20 cellular contexts compared by ENCODE assay signal in the genomic region with DNA sequence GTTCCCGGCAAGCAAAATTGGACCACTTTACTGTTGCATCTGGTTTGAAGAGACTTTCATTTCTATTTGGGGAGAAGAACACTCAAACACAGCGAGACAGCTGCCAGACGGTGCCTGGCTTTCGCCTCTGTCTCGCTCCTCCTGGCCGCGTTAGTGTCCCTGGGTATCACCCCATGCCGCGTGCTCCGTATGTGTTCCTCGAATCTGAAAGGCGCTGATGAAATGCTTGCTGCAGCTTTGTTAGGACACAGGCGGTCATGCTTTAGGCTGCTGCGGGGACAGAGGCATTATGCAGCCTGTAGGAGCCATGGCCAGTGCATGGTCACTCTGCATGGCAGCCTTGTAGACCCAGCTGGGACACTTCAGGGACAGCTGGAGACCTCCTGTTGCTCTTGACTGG. TPM values are rescaled to one million over a fixed set of nuclear protein-coding genes. Genes with fewer than 3 reads are reported as not detected.
DNase-seq lines count a peak whose midpoint lies in the region; ATAC-seq, FAIRE-seq and TF ChIP-seq lines count a peak whose summit lies in the region.
"Had no signal": no experiment of that assay in that cellular context is flagged by ENCODE, and none has a peak within 500 bp of the region (broad histone marks: within the 10 kb centered on the region; RNA-seq: fewer than 3 reads in every experiment).

No MANE protein-coding gene starts in this region.

- no peak overlapping the region for H3K9ac ChIP-seq in HepG2 (ENCODE audit: insufficient read depth, low read depth, low read length)
- H3K9ac ChIP-seq: GM23248 had no signal

- H3K4me1 Mint-ChIP-seq in T-helper 17 cell (peaks cover 49% of the 10 kb centered on the region), type B pancreatic cell (ENCODE audit: unreplicated experiment) (peaks cover 22% of the 10 kb centered on the region)

- peak overlapping the region; percentile 87 for H3K4me3 Mint-ChIP-seq in T-helper 17 cell
- H3K4me3 Mint-ChIP-seq in type B pancreatic cell, result no peak overlapping the region
- H3K4me3 Mint-ChIP-seq: IgD-negative memory B cell had no signal

- no peak for TF ChIP-seq RAD21 in HepG2 (CRISPR knock-in tag; IDR thresholded peaks at IDR 0.05)

- no peak for FAIRE-seq in HepG2 (lab: Jason Lieb, UNC)
- FAIRE-seq: endothelial cell of umbilical vein, GM12878 had no signal

- no peak overlapping the region for H3K4me3 ChIP-seq in HepG2 (replicated peaks in 1 of 3; ENCODE audit: insufficient read depth in 1 of 3, low read depth in 2 of 3, low read length in 3 of 3)
- H3K4me3 ChIP-seq: adrenal gland, breast epithelium, GM12878, GM23248, hepatocyte, right lobe of liver had no signal

- H3K36me3 ChIP-seq in HepG2 (replicated peaks in 1 of 2; ENCODE audit: control insufficient read depth in 1 of 2, insufficient read depth in 2 of 2, low read length in 2 of 2), result no peaks in the 10 kb centered on the region
- H3K36me3 ChIP-seq: adrenal gland, breast epithelium, right lobe of liver had no signal

- peaks cover 41% of the 10 kb centered on the region for H3K4me1 ChIP-seq in HepG2 (ENCODE audit: insufficient read depth, low read length)

- no TSS peak for BruUV-seq in HepG2 (replicated peaks; lab: Mats Ljungman, UMichigan)

- in situ Hi-C loops in HepG2 (cut with HindIII; ENCODE audit: extremely low pct_ligation_motif_present, low pct_unique_long_range_greater_than_20kb), result no loop called here

- H3K79me2 ChIP-seq in HepG2 (ENCODE audit: insufficient read depth, low read length), result peaks cover 3% of the 10 kb centered on the region

- H3K27me3 Mint-ChIP-seq in T-helper 17 cell, result no peaks in the 10 kb centered on the region
- peaks cover 25% of the 10 kb centered on the region for H3K27me3 Mint-ChIP-seq in type B pancreatic cell

- no peak overlapping the region for H3K4me2 ChIP-seq in HepG2 (ENCODE audit: low read depth, low read length)
- H3K4me2 ChIP-seq: hepatocyte had no signal

- no peak for TF ChIP-seq POLR2A in HepG2 (IDR thresholded peaks at IDR 0.05; ENCODE audit: insufficient read depth in 1 of 2, low read depth in 2 of 2, low read length in 2 of 2)

- no peak overlapping the region for H2AFZ ChIP-seq in HepG2 (ENCODE audit: low read length)
- H2AFZ ChIP-seq: GM23248, hepatocyte had no signal

- TF ChIP-seq CTCF in type B pancreatic cell (conservative IDR thresholded peaks at IDR 0.05) (no peak), HepG2 (CRISPR knock-in tag; IDR thresholded peaks at IDR 0.05) (no peak)

- H3K9me3 ChIP-seq in T-helper 17 cell (ENCODE audit: control insufficient read depth, low read length, poor library complexity, severe bottlenecking) (no peaks in the 10 kb centered on the region), HepG2 (ENCODE audit: low read length) (no peaks in the 10 kb centered on the region)
- H3K9me3 ChIP-seq: adrenal gland, breast epithelium, right lobe of liver had no signal

- ATAC-seq in T-helper 17 cell, result no peak
- ATAC-seq in left cardiac atrium, result peak; percentile 35 to 45
- no peak for ATAC-seq in HepG2
- ATAC-seq: GM12878 had no signal

- H3K36me3 Mint-ChIP-seq in T-helper 17 cell (ENCODE audit: low read depth), result no peaks in the 10 kb centered on the region
- H3K36me3 Mint-ChIP-seq in type B pancreatic cell, result no peaks in the 10 kb centered on the region

- intact Hi-C loops in left cardiac atrium (cut with DNase I), result no loop called here
- intact Hi-C loops in HepG2 (cut with micrococcal nuclease; ENCODE audit: unreplicated experiment), result no loop called here

- 0 out of 2 replicates have a peak, but pooled peaks cover 4% of the 10 kb centered on the region for H4K20me1 ChIP-seq in HepG2 (ENCODE audit: insufficient read depth, low read length)

- TF ChIP-seq EP300 in HepG2 (IDR thresholded peaks at IDR 0.05; ENCODE audit: low read depth in 2 of 2, low read length in 2 of 2), result no peak
- TF ChIP-seq EP300 in HepG2 (CRISPR knock-in tag; IDR thresholded peaks at IDR 0.05; ENCODE audit: borderline replicate concordance), result no peak

- POLR2A ChIA-PET in HepG2 (lab: Yijun Ruan, JAX), result no interaction called here

- H3K27ac Mint-ChIP-seq in T-helper 17 cell (peak overlapping the region; percentile 99), type B pancreatic cell (no peak overlapping the region)

- no peaks in the 10 kb centered on the region for H3K27me3 ChIP-seq in HepG2 (ENCODE audit: control insufficient read depth in 1 of 2, insufficient read depth in 2 of 2, low read length in 2 of 2)
- H3K27me3 ChIP-seq: adrenal gland, breast epithelium, hepatocyte, right lobe of liver had no signal

- H3K27ac ChIP-seq in HepG2 (ENCODE audit: extremely low read length, insufficient read depth, low read length), result no peak overlapping the region
- H3K27ac ChIP-seq: GM23248, hepatocyte, right lobe of liver had no signal

- 99% methylated on average over 14 of the region's 14 CpGs for WGBS in HepG2 (ENCODE audit: low lambda C conversion rate)

- DNase-seq in activated T-cell treated with anti-CD3 and anti-CD28 coated beads, Interleukin-2, amount 50 U/mL, for 48 hours, result peak; percentile 14 to 16
- DNase-seq in activated T-cell treated with anti-CD3 and anti-CD28 coated beads, Interleukin-2, amount 50 U/mL, for 1 hour, result no peak
- DNase-seq in T-helper 17 cell (no peak), left cardiac atrium (peak; percentile 64), type B pancreatic cell (ENCODE audit: extremely low spot score, unreplicated experiment) (peak; percentile 50), HepG2 (ENCODE audit: low spot score) (no peak), NCI-H128 (lab: John Stamatoyannopoulos, UW; ENCODE audit: unreplicated experiment) (no peak), Kasumi-1 (lab: John Stamatoyannopoulos, UW) (no peak)
- DNase-seq: CD8-positive, alpha-beta memory T cell; GM23248; MM.1S; NCI-H1694; NCI-H774; right lobe of liver had no signal

- CTCF ChIA-PET in HepG2 (lab: Yijun Ruan, JAX; ENCODE audit: low intra/inter-chr PET ratio, low total read pairs), result no interaction called here

- H3K9me3 Mint-ChIP-seq in type B pancreatic cell, result no peaks in the 10 kb centered on the region
- H3K9me3 Mint-ChIP-seq: CD8-positive, alpha-beta memory T cell; IgD-negative memory B cell had no signal

TF ChIP-seq in HepG2, 621 proteins besides CTCF, POLR2A, EP300 and RAD21 (continues in another document):
- TF ChIP-seq, protein P1, sequence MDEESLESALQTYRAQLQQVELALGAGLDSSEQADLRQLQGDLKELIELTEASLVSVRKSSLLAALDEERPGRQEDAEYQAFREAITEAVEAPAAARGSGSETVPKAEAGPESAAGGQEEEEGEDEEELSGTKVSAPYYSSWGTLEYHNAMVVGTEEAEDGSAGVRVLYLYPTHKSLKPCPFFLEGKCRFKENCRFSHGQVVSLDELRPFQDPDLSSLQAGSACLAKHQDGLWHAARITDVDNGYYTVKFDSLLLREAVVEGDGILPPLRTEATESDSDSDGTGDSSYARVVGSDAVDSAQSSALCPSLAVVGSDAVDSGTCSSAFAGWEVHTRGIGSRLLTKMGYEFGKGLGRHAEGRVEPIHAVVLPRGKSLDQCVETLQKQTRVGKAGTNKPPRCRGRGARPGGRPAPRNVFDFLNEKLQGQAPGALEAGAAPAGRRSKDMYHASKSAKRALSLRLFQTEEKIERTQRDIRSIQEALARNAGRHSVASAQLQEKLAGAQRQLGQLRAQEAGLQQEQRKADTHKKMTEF (CRISPR knock-in tag; IDR thresholded peaks at IDR 0.05), result no peak
- TF ChIP-seq SETDB1 (CRISPR knock-in tag; IDR thresholded peaks at IDR 0.05; ENCODE audit: borderline replicate concordance) (no peak), HCFC1 (IDR thresholded peaks at IDR 0.05; ENCODE audit: low read depth, low read length) (no peak)
- TF ChIP-seq, protein P2, sequence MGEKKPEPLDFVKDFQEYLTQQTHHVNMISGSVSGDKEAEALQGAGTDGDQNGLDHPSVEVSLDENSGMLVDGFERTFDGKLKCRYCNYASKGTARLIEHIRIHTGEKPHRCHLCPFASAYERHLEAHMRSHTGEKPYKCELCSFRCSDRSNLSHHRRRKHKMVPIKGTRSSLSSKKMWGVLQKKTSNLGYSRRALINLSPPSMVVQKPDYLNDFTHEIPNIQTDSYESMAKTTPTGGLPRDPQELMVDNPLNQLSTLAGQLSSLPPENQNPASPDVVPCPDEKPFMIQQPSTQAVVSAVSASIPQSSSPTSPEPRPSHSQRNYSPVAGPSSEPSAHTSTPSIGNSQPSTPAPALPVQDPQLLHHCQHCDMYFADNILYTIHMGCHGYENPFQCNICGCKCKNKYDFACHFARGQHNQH (CRISPR knock-in tag; IDR thresholded peaks at IDR 0.05), result no peak

RNA-seq across cellular contexts. Expression of a gene that starts 53.9 kb away (rescaled TPM):
- 100 to 1,000 TPM; 112 to 120 TPM for total RNA-seq in T-helper 17 cell
- total RNA-seq in left cardiac atrium, result 10 to 100 TPM; 28.9 to 80.2 TPM
- 0.88 and 2.4 TPM in 2 replicates for total RNA-seq in type B pancreatic cell (ENCODE audit: low replicate concordance)
- total RNA-seq in HepG2 (2016; rRNA removed; fragmentation: Illumina TruSeq; extraction: Trizol), result 10.4 and 13.6 TPM in 2 replicates
- total RNA-seq in HepG2 (2016; cell fraction: cytosol; rRNA removed; fragmentation: Illumina TruSeq; extraction: Trizol; ENCODE audit: low read depth), result 6.1 and 8.9 TPM in 2 replicates
- total RNA-seq in HepG2 (2016; cell fraction: insoluble cytoplasmic fraction; rRNA removed; fragmentation: Illumina TruSeq; extraction: Trizol), result 12.4 and 15.9 TPM in 2 replicates
- 11.2 and 12.8 TPM in 2 replicates for total RNA-seq in HepG2 (2016; cell fraction: membrane; rRNA removed; fragmentation: Illumina TruSeq; extraction: Trizol)
- 18.3 and 32.5 TPM in 2 replicates for total RNA-seq in HepG2 (2016; cell fraction: nucleus; rRNA removed; fragmentation: Illumina TruSeq; extraction: Trizol)
- 11.8 and 20.9 TPM in 2 replicates for polyA plus RNA-seq in HepG2 (2011; rRNA removed)
- polyA plus RNA-seq in HepG2 (2011; cell fraction: cytosol; rRNA removed), result 7.9 and 14.0 TPM in 2 replicates
- polyA plus RNA-seq in HepG2 (2011; cell fraction: nucleus; rRNA removed), result 35.4 and 60.5 TPM in 2 replicates
- 7.9 and 15.6 TPM in 2 replicates for polyA plus RNA-seq in HepG2 (2012)
- polyA plus RNA-seq in HepG2 (2016; cell fraction: cytosol; fragmentation: Illumina TruSeq; extraction: Trizol; ENCODE audit: low read depth), result 9.0 and 9.7 TPM in 2 replicates
- polyA plus RNA-seq in HepG2 (2016; cell fraction: insoluble cytoplasmic fraction; fragmentation: Illumina TruSeq; extraction: Trizol; ENCODE audit: low read depth), result 12.7 and 13.9 TPM in 2 replicates
- polyA plus RNA-seq in HepG2 (2016; cell fraction: membrane; fragmentation: Illumina TruSeq; extraction: Trizol; ENCODE audit: low read depth), result 12.9 and 14.9 TPM in 2 replicates
- polyA plus RNA-seq in HepG2 (2016; cell fraction: nucleus; fragmentation: Illumina TruSeq; extraction: Trizol; ENCODE audit: insufficient read depth, low read depth), result 20.5 and 30.2 TPM in 2 replicates
- 0.19 and 17.1 TPM in 2 replicates for polyA minus RNA-seq in HepG2 (2011; rRNA and poly(A)+ RNA removed; ENCODE audit: low replicate concordance)
- polyA minus RNA-seq in HepG2 (2011; cell fraction: cytosol; rRNA and poly(A)+ RNA removed), result 5.8 and 10.2 TPM in 2 replicates
- polyA minus RNA-seq in HepG2 (2011; cell fraction: nucleus; rRNA and poly(A)+ RNA removed), result 34.9 and 52.0 TPM in 2 replicates
- total RNA-seq: GM23248 had no signal
- polyA plus RNA-seq: GM23248 had no signal

Comparison
In these comparisons a context has a peak if more than half of its experiments do, and no peak if none do; other contexts are left out.
1. DNase-seq: peak in activated T-cell treated with anti-CD3 and anti-CD28 coated beads, Interleukin-2, amount 50 U/mL, for 48 hours (2 of 2), left cardiac atrium (single experiment) and type B pancreatic cell (single experiment); none in activated T-cell treated with anti-CD3 and anti-CD28 coated beads, Interleukin-2, amount 50 U/mL, for 1 hour (single experiment), T-helper 17 cell (0 of 3), HepG2 (single experiment), NCI-H128 (single experiment) and Kasumi-1 (0 of 2).
2. ATAC-seq: peak in left cardiac atrium (2 of 2); none in T-helper 17 cell (single experiment) and HepG2 (single experiment).